8 cellular contexts compared by ENCODE assay signal in the genomic region with DNA sequence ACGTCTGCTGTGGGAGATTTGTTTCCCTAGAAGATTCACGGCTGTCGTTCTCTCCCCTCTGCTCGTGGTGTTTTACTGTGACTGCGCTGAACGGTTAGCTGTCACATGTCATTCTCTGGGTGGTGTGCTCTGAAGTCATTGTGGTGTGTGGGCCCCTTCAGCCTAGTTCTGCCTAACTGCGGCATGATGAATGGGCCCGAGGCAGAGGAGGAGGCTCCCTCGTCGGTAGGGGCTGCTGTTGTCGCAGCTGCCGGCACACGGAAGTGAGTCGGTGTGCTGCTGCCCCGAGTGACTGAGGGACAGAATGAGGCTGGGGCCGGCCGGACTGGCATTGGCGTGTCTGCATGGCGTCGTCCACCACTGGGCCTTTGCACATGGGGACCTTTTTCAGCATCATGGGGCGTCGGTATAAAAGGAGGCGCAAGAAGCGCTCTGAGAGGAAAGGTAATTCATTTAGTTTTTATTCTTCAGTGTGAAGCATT.
DNase-seq lines count a peak whose midpoint lies in the region; ATAC-seq and TF ChIP-seq lines count a peak whose summit lies in the region.

No MANE protein-coding gene starts in this region.

- H3K4me2 ChIP-seq in GM23248 (ENCODE audit: unreplicated experiment) = no peak overlapping the region

- peak; percentile 95 to 98 for ATAC-seq in activated CD4-positive, CD25-positive, alpha-beta regulatory T cell treated with anti-CD3 and anti-CD28 coated beads, Interleukin-2, amount 50 U/mL, for 24 hours
- peak; percentile 93 to 98 (median 96) for ATAC-seq in natural killer cell
- peak; percentile 99 for ATAC-seq in stimulated activated naive CD8-positive, alpha-beta T cell treated with anti-CD3 and anti-CD28 coated beads, Interleukin-15, Interleukin-2, amounts not matched to agents 100 U/mL and 50 U/mL, for 24 hours

- peak; percentile 54 for TF ChIP-seq CTCF in natural killer cell (IDR thresholded peaks at IDR 0.05)

- H3K36me3 ChIP-seq in GM23248 (ENCODE audit: low read depth) (no peaks in the 10 kb centered on the region), SJCRH30 (no peaks in the 10 kb centered on the region)

- DNase-seq in HUDEP-2 (lab: John Stamatoyannopoulos, UW; ENCODE audit: unreplicated experiment in 76 of 76) (peak in 74 of 76 experiments; percentile 48 to 93 (median 81)), natural killer cell (peak; percentile 56), GM23248 (no peak), SJCRH30 (no peak), NCI-H1417 treated with DMSO at 0.1 percent for 48 hours (lab: John Stamatoyannopoulos, UW) (no peak)
- DNase-seq in stimulated activated naive CD8-positive, alpha-beta T cell treated with anti-CD3 and anti-CD28 coated beads, Interleukin-15, Interleukin-2, amounts not matched to agents 100 U/mL and 50 U/mL, for 24 hours = peak; percentile 76

- H3K27ac ChIP-seq in GM23248 (no peak overlapping the region), SJCRH30 (no peak overlapping the region)

- intact Hi-C loops in dendritic cell treated with granulocyte-macrophage colony-stimulating factor and Interleukin-4, amounts not matched to agents 40 ng/mL and 50 ng/mL, for 4 days (cut with micrococcal nuclease) = loop anchor here (1.0 to 10.0 kb wide), 2 partner anchors 62 to 140 kb away; no protein-coding TSS in a partner anchor
- intact Hi-C loops in natural killer cell (cut with micrococcal nuclease) = no loop called here

- H3K4me1 ChIP-seq in GM23248 (ENCODE audit: insufficient read depth) = peaks cover 31% of the 10 kb centered on the region
- H3K4me1 ChIP-seq in SJCRH30 = peaks cover 19% of the 10 kb centered on the region

- H3K4me3 ChIP-seq in GM23248 (no peak overlapping the region), SJCRH30 (no peak overlapping the region)

- H3K27me3 Mint-ChIP-seq in dendritic cell treated with granulocyte-macrophage colony-stimulating factor and Interleukin-4, amounts not matched to agents 40 ng/mL and 50 ng/mL, for 4 days = peaks cover 6% of the 10 kb centered on the region
- H3K27me3 Mint-ChIP-seq in natural killer cell (ENCODE audit: low read depth in 2 of 2) = no peaks in the 10 kb centered on the region

- H3K4me1 Mint-ChIP-seq in dendritic cell treated with granulocyte-macrophage colony-stimulating factor and Interleukin-4, amounts not matched to agents 40 ng/mL and 50 ng/mL, for 4 days (ENCODE audit: low read depth) = peaks cover 25% of the 10 kb centered on the region
- peaks cover 21 to 31% of the 10 kb centered on the region in 2 donors for H3K4me1 Mint-ChIP-seq in natural killer cell

- H2AFZ ChIP-seq in GM23248 = no peak overlapping the region

- in situ Hi-C loops in GM23248 (cut with MboI) = no loop called here

- H3K4me3 Mint-ChIP-seq in dendritic cell treated with granulocyte-macrophage colony-stimulating factor and Interleukin-4, amounts not matched to agents 40 ng/mL and 50 ng/mL, for 4 days = peak overlapping the region; percentile 74
- H3K4me3 Mint-ChIP-seq in natural killer cell = peak overlapping the region; percentile 70

- H3K9me3 Mint-ChIP-seq in dendritic cell treated with granulocyte-macrophage colony-stimulating factor and Interleukin-4, amounts not matched to agents 40 ng/mL and 50 ng/mL, for 4 days = peaks cover 13% of the 10 kb centered on the region
- peaks cover 0 to 7% of the 10 kb centered on the region in 2 donors for H3K9me3 Mint-ChIP-seq in natural killer cell

- H3K9me3 ChIP-seq in GM23248 (ENCODE audit: low read depth) = no peaks in the 10 kb centered on the region
- no peaks in the 10 kb centered on the region for H3K9me3 ChIP-seq in SJCRH30 (replicated peaks)

- H3F3A ChIP-seq in GM23248 (ENCODE audit: insufficient read depth) = peaks cover 18% of the 10 kb centered on the region

- peak overlapping the region; percentile 83 for H3K27ac Mint-ChIP-seq in dendritic cell treated with granulocyte-macrophage colony-stimulating factor and Interleukin-4, amounts not matched to agents 40 ng/mL and 50 ng/mL, for 4 days
- H3K27ac Mint-ChIP-seq in natural killer cell = peak overlapping the region; percentile 43 to 86

- H3K79me2 ChIP-seq in GM23248 (ENCODE audit: insufficient read depth) = peaks cover 3% of the 10 kb centered on the region; the same call in 1 of the 2 replicates

- H3K36me3 Mint-ChIP-seq in dendritic cell treated with granulocyte-macrophage colony-stimulating factor and Interleukin-4, amounts not matched to agents 40 ng/mL and 50 ng/mL, for 4 days (ENCODE audit: low read depth) = no peaks in the 10 kb centered on the region
- H3K36me3 Mint-ChIP-seq in natural killer cell = no peaks in the 10 kb centered on the region

- H3K9ac ChIP-seq in GM23248 = no peak overlapping the region

- no peaks in the 10 kb centered on the region for H4K20me1 ChIP-seq in GM23248 (ENCODE audit: insufficient read depth)

- WGBS in GM23248 (ENCODE audit: low coverage in 1 of 2, low lambda C conversion rate in 2 of 2, missing lambda C conversion rate in 2 of 2), 2 experiments = 89 to 91% methylated on average over 24 of the region's 24 CpGs

- H3K9me2 ChIP-seq in GM23248 (ENCODE audit: insufficient read depth) = no peaks in the 10 kb centered on the region

- H3K27me3 ChIP-seq in GM23248 (replicated peaks; ENCODE audit: insufficient read depth) = no peaks in the 10 kb centered on the region
- H3K27me3 ChIP-seq in SJCRH30 = no peaks in the 10 kb centered on the region

Comparison
In these comparisons a context has a peak if more than half of its experiments do, and no peak if none do; other contexts are left out.
1. DNase-seq: peak in HUDEP-2 (74 of 76), natural killer cell (single experiment) and stimulated activated naive CD8-positive, alpha-beta T cell treated with anti-CD3 and anti-CD28 coated beads, Interleukin-15, Interleukin-2, amounts not matched to agents 100 U/mL and 50 U/mL, for 24 hours (single experiment); none in GM23248 (single experiment), SJCRH30 (0 of 2) and NCI-H1417 treated with DMSO at 0.1 percent for 48 hours (single experiment).
2. Peak in every context shown above with its lines, with median percentiles within 50 percentile points of each other: ATAC-seq.